ENCODE assay signal across 8 cellular contexts in genomic region chr20:62914970-62915457, GRCh38. TPM values are rescaled to one million over a fixed set of nuclear protein-coding genes. Genes with fewer than 3 reads are reported as not detected.
DNase-seq lines count a peak whose midpoint lies in the region; ATAC-seq and TF ChIP-seq lines count a peak whose summit lies in the region.

No MANE protein-coding gene starts in this region.

- no peaks in the 10 kb centered on the region for H3K27me3 Mint-ChIP-seq in activated CD4-positive, alpha-beta memory T cell treated with anti-CD3 and anti-CD28 coated beads for 36 hours

- DNase-seq in activated CD4-positive, alpha-beta memory T cell treated with anti-CD3 and anti-CD28 coated beads for 36 hours, result no peak
- DNase-seq in hepatic stellate cell (ENCODE audit: low spot score) (peak; percentile 50), T-helper 9 cell (no peak)
- DNase-seq in stimulated activated naive CD8-positive, alpha-beta T cell treated with anti-CD3 and anti-CD28 coated beads, Interleukin-15, Interleukin-2, amounts not matched to agents 100 U/mL and 50 U/mL, for 24 hours, result no peak

- no peaks in the 10 kb centered on the region for H3K9me3 ChIP-seq in HEK293 (ENCODE audit: control insufficient read depth, insufficient read depth, low read depth, low read length)

- peak overlapping the region; percentile 44; the same call in 1 of the 2 replicates for H3K27ac ChIP-seq in ACC112 (ENCODE audit: low read depth, low read length)
- no peak overlapping the region for H3K27ac ChIP-seq in HEK293 (ENCODE audit: extremely low read depth, low read depth, low read length)

- ATAC-seq in stimulated activated naive CD8-positive, alpha-beta T cell treated with anti-CD3 and anti-CD28 coated beads, Interleukin-15, Interleukin-2, amounts not matched to agents 100 U/mL and 50 U/mL, for 24 hours, result peak; percentile 37
- ATAC-seq in HG03280 (IDR thresholded peaks at IDR 0.05; ENCODE audit: unreplicated experiment) (no peak), HG03045 (IDR thresholded peaks at IDR 0.05; ENCODE audit: unreplicated experiment) (no peak)

- H3K4me1 Mint-ChIP-seq in activated CD4-positive, alpha-beta memory T cell treated with anti-CD3 and anti-CD28 coated beads for 36 hours (ENCODE audit: low read depth), result peaks cover 59% of the 10 kb centered on the region

- peak overlapping the region; percentile 23 for H3K27ac Mint-ChIP-seq in activated CD4-positive, alpha-beta memory T cell treated with anti-CD3 and anti-CD28 coated beads for 36 hours

- H3K4me3 ChIP-seq in ACC112 (ENCODE audit: low read depth, low read length) (0 out of 2 replicates have a peak overlapping the region, but pooled peaks have one; percentile 9), HEK293 (ENCODE audit: low read depth, low read length) (no peak overlapping the region)

- peaks cover 92% of the 10 kb centered on the region for H3K79me2 ChIP-seq in ACC112 (ENCODE audit: control insufficient read depth, insufficient read depth, low read length, unreplicated experiment)

- no peak overlapping the region for H3K4me3 Mint-ChIP-seq in activated CD4-positive, alpha-beta memory T cell treated with anti-CD3 and anti-CD28 coated beads for 36 hours

- H3K27me3 ChIP-seq in ACC112 (ENCODE audit: insufficient read depth, low read length), result no peaks in the 10 kb centered on the region

- no peaks in the 10 kb centered on the region for H3K9me3 Mint-ChIP-seq in activated CD4-positive, alpha-beta memory T cell treated with anti-CD3 and anti-CD28 coated beads for 36 hours

- intact Hi-C loops in activated CD4-positive, alpha-beta memory T cell treated with anti-CD3 and anti-CD28 coated beads for 36 hours (cut with micrococcal nuclease), result no loop called here

- no peak overlapping the region for H2AFZ ChIP-seq in ACC112 (ENCODE audit: low read length, unreplicated experiment)

- H3K36me3 Mint-ChIP-seq in activated CD4-positive, alpha-beta memory T cell treated with anti-CD3 and anti-CD28 coated beads for 36 hours, result peaks cover 28% of the 10 kb centered on the region

- POLR2A ChIA-PET in HEK293 (lab: Yijun Ruan, JAX), result interaction anchor here (2.6 kb wide), 1 partner anchor 23 kb away, joined by 7 read pairs; the partner anchor contains the start of gene GID8
- POLR2A ChIA-PET in activated CD4-positive, alpha-beta memory T cell treated with anti-CD3 and anti-CD28 coated beads for 36 hours (lab: Charles Lee), result interaction anchor here (0.6 kb wide), 1 partner anchor 148 kb away, joined by 3 read pairs; no protein-coding TSS in a partner anchor

- peaks cover 20% of the 10 kb centered on the region for H3K36me3 ChIP-seq in ACC112 (ENCODE audit: insufficient read depth, low read length)
- H3K36me3 ChIP-seq in HEK293 (ENCODE audit: control insufficient read depth in 2 of 2, insufficient read depth in 1 of 2, low read length in 2 of 2), result peaks cover 6 to 34% of the 10 kb centered on the region in 2 experiments

- CTCF ChIA-PET in HEK293 (lab: Yijun Ruan, JAX), result interaction anchor here (0.6 to 3.6 kb wide), 5 partner anchors 12 to 94 kb away, joined by 3 to 12 read pairs (median 6); partner anchors contain the start of gene DIDO1
- CTCF ChIA-PET in activated CD4-positive, alpha-beta memory T cell treated with anti-CD3 and anti-CD28 coated beads for 36 hours (lab: Charles Lee), result interaction anchor here (0.7 to 10.9 kb wide), 3 partner anchors 7 to 14 kb away, joined by 3 to 127 read pairs (median 95); no protein-coding TSS in a partner anchor

- TF ChIP-seq CTCF in HEK293 (tag by site-specific recombination; IDR thresholded peaks at IDR 0.05), result no peak

- peaks cover 17% of the 10 kb centered on the region for H3K4me1 ChIP-seq in ACC112 (ENCODE audit: control insufficient read depth, insufficient read depth, low read length, unreplicated experiment)
- peaks cover 44% of the 10 kb centered on the region for H3K4me1 ChIP-seq in HEK293 (ENCODE audit: control insufficient read depth, insufficient read depth, low read length)

TF ChIP-seq in HEK293, 187 proteins besides CTCF, POLR2A, EP300 and RAD21:
- TF ChIP-seq ZNF335 (tag by site-specific recombination; conservative IDR thresholded peaks at IDR 0.05), result peak; percentile 50; the same call in 1 of the 2 replicates
- TF ChIP-seq ZBTB17 (tag by site-specific recombination; IDR thresholded peaks at IDR 0.05), result peak; percentile 67
- no peak for TF ChIP-seq ZNF311 (tag by site-specific recombination; IDR thresholded peaks at IDR 0.05; ENCODE audit: borderline replicate concordance)
- 0 out of 2 replicates have a peak, but pooled peaks have one; percentile 29 for TF ChIP-seq ZNF600 (tag by site-specific recombination; IDR thresholded peaks at IDR 0.05)
- TF ChIP-seq TCF7L2 (IDR thresholded peaks at IDR 0.05; ENCODE audit: borderline replicate concordance, low read depth, low read length), result peak; percentile 37; the same call in 1 of the 2 replicates

RNA-seq across cellular contexts. Expression of gene DIDO1, which starts 11.3 kb away (rescaled TPM):
- total RNA-seq in activated CD4-positive, alpha-beta memory T cell treated with anti-CD3 and anti-CD28 coated beads for 36 hours, result 10 to 100 TPM; 46.6 to 48.4 TPM

RNA-seq across cellular contexts. Expression of gene GID8, which starts 22.9 kb away (rescaled TPM):
- total RNA-seq in activated CD4-positive, alpha-beta memory T cell treated with anti-CD3 and anti-CD28 coated beads for 36 hours, result 10 to 100 TPM; 33.9 to 34.8 TPM

RNA-seq across cellular contexts. Expression of gene SLC17A9, which starts 37.5 kb away (rescaled TPM):
- total RNA-seq in activated CD4-positive, alpha-beta memory T cell treated with anti-CD3 and anti-CD28 coated beads for 36 hours, result 1 to 10 TPM; 9.5 to 9.7 TPM

RNA-seq across cellular contexts. Expression of gene TCFL5, which starts 53.4 kb away (rescaled TPM):
- total RNA-seq in activated CD4-positive, alpha-beta memory T cell treated with anti-CD3 and anti-CD28 coated beads for 36 hours, result 1 to 10 TPM; 4.7 to 5.0 TPM
